ENCODE assay signal across 16 cellular contexts in the genomic region with DNA sequence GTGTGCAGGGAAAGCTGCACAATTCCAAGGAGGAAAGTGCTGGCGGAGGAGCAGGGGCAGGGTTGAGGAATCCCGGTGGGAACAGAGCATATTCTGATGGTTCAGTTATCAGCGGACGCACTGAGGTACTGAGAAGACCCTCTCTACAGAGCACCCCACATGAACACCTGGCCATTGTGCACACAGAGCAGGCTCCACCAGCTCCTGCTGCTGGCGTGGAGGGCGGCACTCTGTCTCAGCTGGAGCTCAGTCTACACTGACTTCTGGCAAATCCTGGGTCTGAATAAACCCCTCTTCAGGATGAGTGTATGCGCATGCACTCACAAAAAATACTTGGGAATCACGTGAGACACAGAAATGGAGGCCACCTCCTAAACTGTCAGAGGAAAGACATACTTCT.
"Had no signal": no experiment of that assay in that cellular context is flagged by ENCODE, and none has a peak within 500 bp of the region (broad histone marks: within the 10 kb centered on the region; RNA-seq: fewer than 3 reads in every experiment).

No MANE protein-coding gene starts in this region.

- H3K4me1 ChIP-seq: pancreas, tibial nerve had no signal

- H3K4me1 Mint-ChIP-seq: memory B cell; stimulated activated memory B cell treated with anti-CD40 and anti-IgM and Interleukin-4, amounts not matched to agents 10 μg/mL and 1 μg/mL and 100 μg/mL, for 72 hours had no signal

- H3K9me3 ChIP-seq: pancreas, tibial nerve had no signal

- ATAC-seq: activated CD8-positive, alpha-beta T cell treated with anti-CD3 and anti-CD28 coated beads for 36 hours; activated T-cell treated with anti-CD3 and anti-CD28 coated beads, Interleukin-2, amount 50 U/mL, for 72 hours; esophagus mucosa; left colon; pancreas; stimulated activated memory B cell treated with anti-CD40 and anti-IgM and Interleukin-4, amounts not matched to agents 10 μg/mL and 1 μg/mL and 100 μg/mL, for 72 hours had no signal

- H3K27me3 ChIP-seq: tibial nerve had no signal

- H3K9me3 Mint-ChIP-seq: activated CD8-positive, alpha-beta T cell treated with anti-CD3 and anti-CD28 coated beads for 36 hours; activated T-cell treated with anti-CD3 and anti-CD28 coated beads, Interleukin-2, amount 50 U/mL, for 72 hours had no signal

- H3K27ac ChIP-seq: dorsolateral prefrontal cortex, pancreas, tibial nerve had no signal

- H3K36me3 Mint-ChIP-seq: memory B cell; stimulated activated memory B cell treated with anti-CD40 and anti-IgM and Interleukin-4, amounts not matched to agents 10 μg/mL and 1 μg/mL and 100 μg/mL, for 72 hours had no signal

- DNase-seq: activated CD8-positive, alpha-beta memory T cell treated with anti-CD3 and anti-CD28 coated beads, Interleukin-2, amount 50 U/mL, for 4 hours; activated CD8-positive, alpha-beta T cell treated with anti-CD3 and anti-CD28 coated beads for 36 hours; activated naive CD4-positive, alpha-beta T cell; activated T-cell treated with anti-CD3 and anti-CD28 coated beads, Interleukin-2, amount 50 U/mL, for 72 hours; aorta; dorsolateral prefrontal cortex; hypothalamus; left colon; pancreas; retina; small intestine; T-helper 9 cell had no signal

- H3K4me3 Mint-ChIP-seq: activated CD8-positive, alpha-beta T cell treated with anti-CD3 and anti-CD28 coated beads for 36 hours; activated T-cell treated with anti-CD3 and anti-CD28 coated beads, Interleukin-2, amount 50 U/mL, for 72 hours; memory B cell; stimulated activated memory B cell treated with anti-CD40 and anti-IgM and Interleukin-4, amounts not matched to agents 10 μg/mL and 1 μg/mL and 100 μg/mL, for 72 hours had no signal

- H3K27ac Mint-ChIP-seq: activated CD8-positive, alpha-beta T cell treated with anti-CD3 and anti-CD28 coated beads for 36 hours; activated T-cell treated with anti-CD3 and anti-CD28 coated beads, Interleukin-2, amount 50 U/mL, for 72 hours; memory B cell; stimulated activated memory B cell treated with anti-CD40 and anti-IgM and Interleukin-4, amounts not matched to agents 10 μg/mL and 1 μg/mL and 100 μg/mL, for 72 hours had no signal

- H3K36me3 ChIP-seq: pancreas, tibial nerve had no signal

- H3K27me3 Mint-ChIP-seq: memory B cell had no signal

- H3K4me3 ChIP-seq: dorsolateral prefrontal cortex, pancreas, tibial nerve had no signal
